In genomic region chr5:141839015-141839513, GRCh38 we compare ENCODE assay signal across 1 cellular context.
A peak's percentile ranks its signal among the peaks of the same experiment; 100 is the strongest.
TF ChIP-seq lines count a peak whose summit lies in the region.

No MANE protein-coding gene starts in this region.

TF ChIP-seq in K562, 482 proteins besides CTCF, POLR2A, EP300 and RAD21 (continued from another document):
- TF ChIP-seq ZNF707 (CRISPR knock-in tag; conservative IDR thresholded peaks at IDR 0.05) = no peak
- TF ChIP-seq ZNF263 (CRISPR knock-in tag; IDR thresholded peaks at IDR 0.05; ENCODE audit: borderline replicate concordance) = peak; percentile 83; the same call in 1 of the 2 replicates
- TF ChIP-seq ZBTB2 (IDR thresholded peaks at IDR 0.05) = no peak
- TF ChIP-seq YY1 (IDR thresholded peaks at IDR 0.05; ENCODE audit: borderline replicate concordance in 1 of 3, control insufficient read depth in 1 of 3, extremely low read depth in 1 of 3, insufficient read depth in 3 of 3, insufficient read length in 1 of 3, insufficient replicate concordance in 2 of 3, low read depth in 1 of 3, low read length in 2 of 3) = no peak
- no peak for TF ChIP-seq TGIF2 (CRISPR knock-in tag; IDR thresholded peaks at IDR 0.05)
- no peak for TF ChIP-seq ATF1 (CRISPR knock-in tag; IDR thresholded peaks at IDR 0.05)
- 0 out of 2 replicates have a peak, but pooled peaks have one; percentile 13 for TF ChIP-seq ATF1 (tag; IDR thresholded peaks at IDR 0.05)
